ENCODE assay signal across 14 cellular contexts in genomic region chr22:17257091-17257490, GRCh38. TPM values are rescaled to one million over a fixed set of nuclear protein-coding genes. Genes with fewer than 3 reads are reported as not detected.
DNase-seq lines count a peak whose midpoint lies in the region; ATAC-seq and TF ChIP-seq lines count a peak whose summit lies in the region.
"Had no signal": no experiment of that assay in that cellular context is flagged by ENCODE, and none has a peak within 500 bp of the region (broad histone marks: within the 10 kb centered on the region; RNA-seq: fewer than 3 reads in every experiment).

No MANE protein-coding gene starts in this region.

- H3K4me3 ChIP-seq in CD4-positive, alpha-beta memory T cell (ENCODE audit: low read length in 2 of 2), result no peak overlapping the region
- no peak overlapping the region for H3K4me3 ChIP-seq in GM23338
- no peak overlapping the region for H3K4me3 ChIP-seq in body of pancreas

- no peaks in the 10 kb centered on the region for H3K9me3 ChIP-seq in CD4-positive, alpha-beta memory T cell (ENCODE audit: control insufficient read depth in 1 of 2, low read length in 2 of 2)
- no peaks in the 10 kb centered on the region for H3K9me3 ChIP-seq in body of pancreas

- H3K27me3 ChIP-seq in CD4-positive, alpha-beta memory T cell (ENCODE audit: insufficient read depth, low read length), result no peaks in the 10 kb centered on the region
- no peaks in the 10 kb centered on the region for H3K27me3 ChIP-seq in GM23338 (ENCODE audit: insufficient read depth)
- no peaks in the 10 kb centered on the region for H3K27me3 ChIP-seq in body of pancreas

- H3K4me2 ChIP-seq in GM23338, result peak overlapping the region; percentile 71

- no peak for DNase-seq in CD4-positive, alpha-beta memory T cell
- DNase-seq in GM23338 (ENCODE audit: low spot score), result peak; percentile 51
- DNase-seq in body of pancreas, result no peak
- DNase-seq in nephron progenitor cell, result no peak
- DNase-seq in NCI-H2196 (lab: John Stamatoyannopoulos, UW; ENCODE audit: unreplicated experiment), result no peak
- no peak for DNase-seq in activated CD4-positive, alpha-beta T cell treated with anti-CD3 and anti-CD28 coated beads for 48 hours
- DNase-seq: activated CD4-positive, CD25-positive, alpha-beta regulatory T cell treated with anti-CD3 and anti-CD28 coated beads, Interleukin-2, amount 50 U/mL, for 72 hours; activated gamma-delta T cell; Calu3; SIG-M5; stimulated activated CD4-positive, alpha-beta T cell treated with anti-CD3 and anti-CD28 coated beads, Interleukin-1b, Interleukin-23, amount 100 ng/mL, for 48 hours; stimulated activated naive CD4-positive, alpha-beta T cell treated with Interleukin-2 at 50 U/mL for 16 hours had no signal

- no peak overlapping the region for H3K27ac ChIP-seq in CD4-positive, alpha-beta memory T cell (ENCODE audit: low read depth, low read length)
- H3K27ac ChIP-seq in GM23338 (ENCODE audit: low read depth) (peak overlapping the region; percentile 98), body of pancreas (peak overlapping the region; percentile 88 to 97 (median 92))

- H2AFZ ChIP-seq in GM23338, result no peak overlapping the region

- H4K20me1 ChIP-seq in GM23338 (replicated peaks; ENCODE audit: insufficient read depth), result no peaks in the 10 kb centered on the region

- H3K9me2 ChIP-seq in GM23338 (ENCODE audit: insufficient read depth), result no peaks in the 10 kb centered on the region

- H3K79me2 ChIP-seq in GM23338 (replicated peaks; ENCODE audit: insufficient read depth), result peaks cover 3% of the 10 kb centered on the region; the same call in 1 of the 2 replicates

- intact Hi-C loops in CD4-positive, alpha-beta memory T cell (cut with micrococcal nuclease), result no loop called here
- intact Hi-C loops in body of pancreas (cut with DNase I), result no loop called here

- H3K4me1 Mint-ChIP-seq in CD4-positive, alpha-beta memory T cell, result peaks cover 15 to 23% (median 20%) of the 10 kb centered on the region in 4 donors
- H3K4me1 Mint-ChIP-seq in GM23338 (peaks cover 55% of the 10 kb centered on the region), nephron progenitor cell (peaks cover 55% of the 10 kb centered on the region)

- H3K27me3 Mint-ChIP-seq in CD4-positive, alpha-beta memory T cell, result no peaks in the 10 kb centered on the region
- peaks cover 17% of the 10 kb centered on the region for H3K27me3 Mint-ChIP-seq in GM23338 (ENCODE audit: insufficient read depth, low read depth, poor library complexity)
- no peaks in the 10 kb centered on the region for H3K27me3 Mint-ChIP-seq in nephron progenitor cell (ENCODE audit: low read depth, poor library complexity)
- H3K27me3 Mint-ChIP-seq: central memory CD8-positive, alpha-beta T cell had no signal

- no peak for TF ChIP-seq POLR2A in body of pancreas (IDR thresholded peaks at IDR 0.05)

- peak overlapping the region in 6 of 7 donors; percentile 2 to 89 (median 74) for H3K27ac Mint-ChIP-seq in CD4-positive, alpha-beta memory T cell
- H3K27ac Mint-ChIP-seq in GM23338 (peak overlapping the region; percentile 80), nephron progenitor cell (peak overlapping the region; percentile 81)

- H3K4me1 ChIP-seq in CD4-positive, alpha-beta memory T cell (ENCODE audit: insufficient read depth, low read length), result peaks cover 22% of the 10 kb centered on the region
- H3K4me1 ChIP-seq in GM23338 (ENCODE audit: insufficient read depth) (peaks cover 55% of the 10 kb centered on the region), body of pancreas (peaks cover 54% of the 10 kb centered on the region)

- POLR2A ChIA-PET in CD4-positive, alpha-beta memory T cell (lab: Charles Lee; ENCODE audit: partially characterized antibody), result interaction anchor here (1.7 to 2.6 kb wide), 3 partner anchors 10 to 38 kb away, joined by 3 to 27 read pairs (median 14); partner anchors contain the start of gene ADA2

- no peaks in the 10 kb centered on the region for H3K36me3 ChIP-seq in CD4-positive, alpha-beta memory T cell (ENCODE audit: insufficient read depth, low read length)
- H3K36me3 ChIP-seq in GM23338 (ENCODE audit: insufficient read depth) (no peaks in the 10 kb centered on the region), body of pancreas (replicated peaks in 1 of 2; ENCODE audit: insufficient read depth in 1 of 2, low read depth in 2 of 2) (no peaks in the 10 kb centered on the region)

- 47 to 61% methylated on average over 5 of the region's 5 CpGs for WGBS in body of pancreas, 2 donors

- no peaks in the 10 kb centered on the region for H3K9me3 Mint-ChIP-seq in CD4-positive, alpha-beta memory T cell
- no peaks in the 10 kb centered on the region; the same call in 2 of the 3 replicates for H3K9me3 Mint-ChIP-seq in GM23338
- no peaks in the 10 kb centered on the region for H3K9me3 Mint-ChIP-seq in nephron progenitor cell
- H3K9me3 Mint-ChIP-seq: central memory CD8-positive, alpha-beta T cell had no signal

- ATAC-seq in GM23338 (peak; percentile 18), body of pancreas (no peak), GM18520 (IDR thresholded peaks at IDR 0.05; ENCODE audit: unreplicated experiment) (no peak)

- peaks cover 34% of the 10 kb centered on the region for H3F3A ChIP-seq in GM23338 (replicated peaks; ENCODE audit: low read depth)

- TF ChIP-seq CTCF in GM23338 (conservative IDR thresholded peaks at IDR 0.05; ENCODE audit: low read depth in 2 of 2) (no peak), body of pancreas (IDR thresholded peaks at IDR 0.05) (no peak), nephron progenitor cell (IDR thresholded peaks at IDR 0.05) (no peak)

- CTCF ChIA-PET in CD4-positive, alpha-beta memory T cell (lab: Charles Lee; ENCODE audit: partially characterized antibody), result interaction anchor here (1.1 to 2.0 kb wide), 5 partner anchors 10 to 199 kb away, joined by 3 to 12 read pairs (median 5); partner anchors contain the start of gene ADA2

- H3K4me3 Mint-ChIP-seq in CD4-positive, alpha-beta memory T cell, result peak overlapping the region in 3 of 8 donors; percentile 33 to 72 (median 35)
- peak overlapping the region; percentile 51; the same call in 2 of the 3 replicates for H3K4me3 Mint-ChIP-seq in GM23338
- H3K4me3 Mint-ChIP-seq in nephron progenitor cell, result peak overlapping the region; percentile 50
- H3K4me3 Mint-ChIP-seq: central memory CD8-positive, alpha-beta T cell had no signal

- H3K36me3 Mint-ChIP-seq in CD4-positive, alpha-beta memory T cell, result no peaks in the 10 kb centered on the region
- H3K36me3 Mint-ChIP-seq in GM23338 (ENCODE audit: low read depth), result peaks cover 29% of the 10 kb centered on the region; the same call in 2 of the 3 replicates
- no peaks in the 10 kb centered on the region for H3K36me3 Mint-ChIP-seq in nephron progenitor cell (ENCODE audit: low read depth)

TF ChIP-seq in GM23338, 12 proteins besides CTCF, POLR2A, EP300 and RAD21:
- TF ChIP-seq JUNB (IDR thresholded peaks at IDR 0.05; ENCODE audit: unreplicated experiment) (peak; percentile 40), EZH2phosphoT487 (IDR thresholded peaks at IDR 0.05; ENCODE audit: unreplicated experiment) (no peak)

RNA-seq across cellular contexts. Expression of gene ADA2, which starts 37.9 kb away (rescaled TPM):
- total RNA-seq in CD4-positive, alpha-beta memory T cell, result 100 to 1,000 TPM; 133 to 147 TPM
- 10 to 100 TPM; 67.3 to 77.1 TPM for polyA plus RNA-seq in CD4-positive, alpha-beta memory T cell
- 29.3 and 42.6 TPM in 2 replicates for total RNA-seq in GM23338 (2014; rRNA removed; shearing (Covaris generic))
- polyA plus RNA-seq in GM23338 (2016; fragmentation: Nextera tagmentation; extraction: Ambion mirVana), result 10.7 and 11.2 TPM in 2 replicates
- total RNA-seq in body of pancreas, result 1 to 10 TPM; 2.3 to 3.4 TPM
- total RNA-seq: Calu3 had no signal
